In genomic region chr3:44974406-44974805, GRCh38 we compare ENCODE assay signal across 1 cellular context.
TF ChIP-seq lines count a peak whose summit lies in the region.

No MANE protein-coding gene starts in this region.

TF ChIP-seq in HepG2, 621 proteins besides CTCF, POLR2A, EP300 and RAD21:
- TF ChIP-seq GLI4 (CRISPR knock-in tag; IDR thresholded peaks at IDR 0.05; ENCODE audit: borderline replicate concordance) (no peak), ZNF839 (CRISPR knock-in tag; IDR thresholded peaks at IDR 0.05; ENCODE audit: borderline replicate concordance) (no peak), SMAD1 (CRISPR knock-in tag; IDR thresholded peaks at IDR 0.05; ENCODE audit: borderline replicate concordance, low read depth) (no peak), HDAC1 (CRISPR knock-in tag; IDR thresholded peaks at IDR 0.05) (no peak), PAXIP1 (CRISPR knock-in tag; conservative IDR thresholded peaks at IDR 0.05) (no peak)
